9 cellular contexts compared by ENCODE assay signal in the genomic region with DNA sequence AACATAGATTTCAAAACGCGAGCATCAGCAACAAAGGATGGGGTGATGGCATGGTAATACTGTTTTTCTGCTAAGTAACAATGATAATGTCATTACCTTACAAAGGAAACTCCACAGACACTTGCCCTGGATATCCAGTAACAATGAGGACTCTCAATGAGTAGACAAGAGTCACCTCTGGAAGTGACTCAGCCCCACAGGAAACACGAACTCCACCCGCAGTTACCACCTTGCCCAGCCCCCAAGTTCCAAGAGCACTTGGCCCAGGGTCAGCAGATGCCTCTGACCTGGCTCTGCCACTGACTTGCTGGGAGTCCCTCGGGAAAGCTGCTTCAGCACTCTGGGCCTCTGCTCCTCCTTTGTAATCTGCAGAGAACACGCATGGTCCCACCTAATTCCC.
DNase-seq lines count a peak whose midpoint lies in the region; ATAC-seq and TF ChIP-seq lines count a peak whose summit lies in the region.
"Had no signal": no experiment of that assay in that cellular context is flagged by ENCODE, and none has a peak within 500 bp of the region (broad histone marks: within the 10 kb centered on the region; RNA-seq: fewer than 3 reads in every experiment).

No MANE protein-coding gene starts in this region.

- H3K36me3 Mint-ChIP-seq in T-helper 2 cell treated with Interferon-gamma antibody and Interleukin-4, amounts not matched to agents 5 μg/mL and 100 μg/mL, for 36 hours (ENCODE audit: low read depth): peaks cover 22% of the 10 kb centered on the region
- H3K36me3 Mint-ChIP-seq in activated naive CD8-positive, alpha-beta T cell treated with anti-CD3 and anti-CD28 coated beads for 36 hours: peaks cover 19% of the 10 kb centered on the region

- no peaks in the 10 kb centered on the region for H3K9me3 Mint-ChIP-seq in T-helper 2 cell treated with Interferon-gamma antibody and Interleukin-4, amounts not matched to agents 5 μg/mL and 100 μg/mL, for 36 hours
- no peaks in the 10 kb centered on the region for H3K9me3 Mint-ChIP-seq in activated naive CD8-positive, alpha-beta T cell treated with anti-CD3 and anti-CD28 coated beads for 36 hours

- POLR2A ChIA-PET in GM10248 (lab: Yijun Ruan, JAX): no interaction called here

- H3K4me3 Mint-ChIP-seq in T-helper 2 cell treated with Interferon-gamma antibody and Interleukin-4, amounts not matched to agents 5 μg/mL and 100 μg/mL, for 36 hours: peak overlapping the region; percentile 70
- H3K4me3 Mint-ChIP-seq in activated naive CD8-positive, alpha-beta T cell treated with anti-CD3 and anti-CD28 coated beads for 36 hours: no peak overlapping the region

- no peak for ATAC-seq in HG02642 (IDR thresholded peaks at IDR 0.05; ENCODE audit: poor library complexity, unreplicated experiment)

- peak; percentile 64 for DNase-seq in DMS53 (lab: John Stamatoyannopoulos, UW)
- DNase-seq in T-helper 2 cell treated with Interferon-gamma antibody and Interleukin-4, amounts not matched to agents 5 μg/mL and 100 μg/mL, for 36 hours (ENCODE audit: low spot score): peak; percentile 61
- peak; percentile 48 for DNase-seq in activated naive CD8-positive, alpha-beta T cell treated with anti-CD3 and anti-CD28 coated beads for 36 hours
- DNase-seq in stimulated activated CD4-positive, alpha-beta T cell treated with anti-CD3 and anti-CD28 coated beads, Interleukin-12 subunit alpha, Interleukin-12 subunit beta, amount 100 ng/mL, for 4 hours: peak; percentile 8
- no peak for DNase-seq in NCI-H748 (lab: John Stamatoyannopoulos, UW; ENCODE audit: unreplicated experiment)
- DNase-seq in GM10248 (ENCODE audit: extremely low spot score): no peak
- DNase-seq in 8988T: no peak
- DNase-seq: lower lobe of right lung had no signal

- peaks cover 41% of the 10 kb centered on the region for H3K4me1 Mint-ChIP-seq in T-helper 2 cell treated with Interferon-gamma antibody and Interleukin-4, amounts not matched to agents 5 μg/mL and 100 μg/mL, for 36 hours (ENCODE audit: low read depth)
- peaks cover 53% of the 10 kb centered on the region for H3K4me1 Mint-ChIP-seq in activated naive CD8-positive, alpha-beta T cell treated with anti-CD3 and anti-CD28 coated beads for 36 hours

- CTCF ChIA-PET in GM10248 (lab: Yijun Ruan, JAX): interaction anchor here (1.4 to 2.0 kb wide), 2 partner anchors 11 to 12 kb away, joined by 3 to 4 read pairs; no protein-coding TSS in a partner anchor

- no peaks in the 10 kb centered on the region for H3K27me3 Mint-ChIP-seq in T-helper 2 cell treated with Interferon-gamma antibody and Interleukin-4, amounts not matched to agents 5 μg/mL and 100 μg/mL, for 36 hours (ENCODE audit: low read depth)
- H3K27me3 Mint-ChIP-seq in activated naive CD8-positive, alpha-beta T cell treated with anti-CD3 and anti-CD28 coated beads for 36 hours: no peaks in the 10 kb centered on the region

- H3K27ac Mint-ChIP-seq in T-helper 2 cell treated with Interferon-gamma antibody and Interleukin-4, amounts not matched to agents 5 μg/mL and 100 μg/mL, for 36 hours: peak overlapping the region; percentile 83
- H3K27ac Mint-ChIP-seq in activated naive CD8-positive, alpha-beta T cell treated with anti-CD3 and anti-CD28 coated beads for 36 hours: peak overlapping the region; percentile 72

- no peak for TF ChIP-seq CTCF in GM10248 (IDR thresholded peaks at IDR 0.05; ENCODE audit: control extremely low read depth, extremely low read depth, low read depth, missing control alignments)

Comparison
In these comparisons a context has a peak if more than half of its experiments do, and no peak if none do; other contexts are left out.
1. DNase-seq: peak in DMS53 (single experiment), T-helper 2 cell treated with Interferon-gamma antibody and Interleukin-4, amounts not matched to agents 5 μg/mL and 100 μg/mL, for 36 hours (single experiment), activated naive CD8-positive, alpha-beta T cell treated with anti-CD3 and anti-CD28 coated beads for 36 hours (single experiment) and stimulated activated CD4-positive, alpha-beta T cell treated with anti-CD3 and anti-CD28 coated beads, Interleukin-12 subunit alpha, Interleukin-12 subunit beta, amount 100 ng/mL, for 4 hours (single experiment); none in NCI-H748 (single experiment), GM10248 (single experiment) and 8988T (single experiment).